8 cellular contexts compared by ENCODE assay signal in genomic region chr10:100743626-100744135, GRCh38. TPM values are rescaled to one million over a fixed set of nuclear protein-coding genes. Genes with fewer than 3 reads are reported as not detected.
A peak's percentile ranks its signal among the peaks of the same experiment; 100 is the strongest.
DNase-seq lines count a peak whose midpoint lies in the region; ATAC-seq, FAIRE-seq and TF ChIP-seq lines count a peak whose summit lies in the region.

No MANE protein-coding gene starts in this region.

- FAIRE-seq in H54 (lab: Jason Lieb, UNC), result peak; percentile 50

- H3K9me3 Mint-ChIP-seq in activated T-cell treated with anti-CD3 and anti-CD28 coated beads, Interleukin-2, amount 50 U/mL, for 72 hours, result no peaks in the 10 kb centered on the region

- H3K27ac Mint-ChIP-seq in activated T-cell treated with anti-CD3 and anti-CD28 coated beads, Interleukin-2, amount 50 U/mL, for 72 hours, result peak overlapping the region; percentile 27

- peak overlapping the region; percentile 10 for H3K9ac ChIP-seq in NT2/D1 (ENCODE audit: insufficient read length, low read depth)

- H3K27me3 Mint-ChIP-seq in activated T-cell treated with anti-CD3 and anti-CD28 coated beads, Interleukin-2, amount 50 U/mL, for 72 hours (ENCODE audit: low read depth), result peaks cover 77% of the 10 kb centered on the region

- peak overlapping the region; percentile 11 for H3K4me3 ChIP-seq in NT2/D1 (ENCODE audit: insufficient read length, low read depth)

- H3K4me3 Mint-ChIP-seq in activated T-cell treated with anti-CD3 and anti-CD28 coated beads, Interleukin-2, amount 50 U/mL, for 72 hours, result peak overlapping the region; percentile 62 to 63

- DNase-seq in CMK (ENCODE audit: low read depth) (peak; percentile 68), H54 (ENCODE audit: insufficient read length, low spot score) (peak; percentile 89), NT2/D1 (ENCODE audit: low read depth, low spot score) (no peak), germinal center (ENCODE audit: low spot score) (peak; percentile 76), pulmonary artery endothelial cell (ENCODE audit: low read depth, low spot score) (peak; percentile 29)
- peak; percentile 66 for DNase-seq in activated T-cell treated with anti-CD3 and anti-CD28 coated beads, Interleukin-2, amount 50 U/mL, for 72 hours

- ATAC-seq in activated T-cell treated with anti-CD3 and anti-CD28 coated beads, Interleukin-2, amount 50 U/mL, for 72 hours (replicated peaks in 1 of 2), result peak; percentile 76 to 78
- no peak for ATAC-seq in HG03025 (IDR thresholded peaks at IDR 0.05; ENCODE audit: low FRiP score, unreplicated experiment)
- ATAC-seq in HG02623 (IDR thresholded peaks at IDR 0.05; ENCODE audit: unreplicated experiment), result no peak

- H3K27me3 ChIP-seq in NT2/D1 (ENCODE audit: insufficient read depth, insufficient read length), result peaks cover 91% of the 10 kb centered on the region

- no peaks in the 10 kb centered on the region for H3K9me3 ChIP-seq in NT2/D1 (ENCODE audit: insufficient read depth, low read length)

- no peaks in the 10 kb centered on the region for H3K36me3 Mint-ChIP-seq in activated T-cell treated with anti-CD3 and anti-CD28 coated beads, Interleukin-2, amount 50 U/mL, for 72 hours (ENCODE audit: insufficient read depth in 2 of 2)

- TF ChIP-seq POLR2A in H54 (IDR thresholded peaks at IDR 0.05; ENCODE audit: low read depth, low read length), result no peak

- peaks cover 35% of the 10 kb centered on the region for H3K4me1 Mint-ChIP-seq in activated T-cell treated with anti-CD3 and anti-CD28 coated beads, Interleukin-2, amount 50 U/mL, for 72 hours (ENCODE audit: low read depth)

- H3K4me1 ChIP-seq in NT2/D1 (ENCODE audit: insufficient read depth, insufficient read length), result peaks cover 14% of the 10 kb centered on the region

- no peaks in the 10 kb centered on the region for H3K36me3 ChIP-seq in NT2/D1 (ENCODE audit: insufficient read depth, insufficient read length, low read length)

RNA-seq across cellular contexts. Expression of gene PAX2, which starts 1.7 kb away (rescaled TPM):
- under 1 TPM; 0.38 to 0.90 TPM for total RNA-seq in activated T-cell treated with anti-CD3 and anti-CD28 coated beads, Interleukin-2, amount 50 U/mL, for 72 hours
- total RNA-seq in pulmonary artery endothelial cell, result not detected in 2 replicates

Comparison
In these comparisons a context has a peak if more than half of its experiments do, and no peak if none do; other contexts are left out.
1. ATAC-seq: peak in activated T-cell treated with anti-CD3 and anti-CD28 coated beads, Interleukin-2, amount 50 U/mL, for 72 hours (2 of 2); none in HG03025 (single experiment) and HG02623 (single experiment).